In genomic region chr13:30619731-30620130, GRCh38 we compare ENCODE assay signal across 11 cellular contexts. TPM values are rescaled to one million over a fixed set of nuclear protein-coding genes. Genes with fewer than 3 reads are reported as not detected.
DNase-seq lines count a peak whose midpoint lies in the region; ATAC-seq and TF ChIP-seq lines count a peak whose summit lies in the region.
"Had no signal": no experiment of that assay in that cellular context is flagged by ENCODE, and none has a peak within 500 bp of the region (broad histone marks: within the 10 kb centered on the region; RNA-seq: fewer than 3 reads in every experiment).

No MANE protein-coding gene starts in this region.

- H3K4me1 Mint-ChIP-seq in activated naive CD4-positive, alpha-beta T cell treated with anti-CD3 and anti-CD28 coated beads for 36 hours (ENCODE audit: low read depth): peaks cover 30% of the 10 kb centered on the region
- H3K4me1 Mint-ChIP-seq in immature natural killer cell (peaks cover 22% of the 10 kb centered on the region in 2 donors), WTC11 (peaks cover 9% of the 10 kb centered on the region), progenitor cell of endocrine pancreas (ENCODE audit: low read depth) (peaks cover 22% of the 10 kb centered on the region)
- peaks cover 41% of the 10 kb centered on the region for H3K4me1 Mint-ChIP-seq in activated naive CD8-positive, alpha-beta T cell treated with anti-CD3 and anti-CD28 coated beads for 36 hours

- H3K4me3 Mint-ChIP-seq in activated naive CD4-positive, alpha-beta T cell treated with anti-CD3 and anti-CD28 coated beads for 36 hours: peak overlapping the region; percentile 23
- peak overlapping the region in 3 of 5 donors; percentile 18 to 28 (median 26) for H3K4me3 Mint-ChIP-seq in immature natural killer cell
- no peak overlapping the region for H3K4me3 Mint-ChIP-seq in activated naive CD8-positive, alpha-beta T cell treated with anti-CD3 and anti-CD28 coated beads for 36 hours
- no peak overlapping the region for H3K4me3 Mint-ChIP-seq in WTC11
- no peak overlapping the region for H3K4me3 Mint-ChIP-seq in progenitor cell of endocrine pancreas (ENCODE audit: low read depth)

- DNase-seq in activated naive CD4-positive, alpha-beta T cell treated with anti-CD3 and anti-CD28 coated beads for 36 hours: no peak
- no peak for DNase-seq in activated naive CD4-positive, alpha-beta T cell (lab: John Stamatoyannopoulos, UW)
- DNase-seq in SJCRH30 (no peak), immature natural killer cell (no peak), tibial nerve (ENCODE audit: low spot score in 2 of 2) (no peak), WTC11 (ENCODE audit: low spot score) (no peak), progenitor cell of endocrine pancreas (ENCODE audit: low spot score, unreplicated experiment) (no peak)
- no peak for DNase-seq in activated naive CD8-positive, alpha-beta T cell treated with anti-CD3 and anti-CD28 coated beads for 36 hours
- DNase-seq: COR-L47, NCI-H510A treated with DMSO at 0.1 percent for 48 hours, substantia nigra had no signal

- H3K27me3 Mint-ChIP-seq in activated naive CD4-positive, alpha-beta T cell treated with anti-CD3 and anti-CD28 coated beads for 36 hours (ENCODE audit: low read depth): no peaks in the 10 kb centered on the region
- H3K27me3 Mint-ChIP-seq in immature natural killer cell (ENCODE audit: low read depth in 3 of 3) (no peaks in the 10 kb centered on the region), WTC11 (ENCODE audit: low read depth) (no peaks in the 10 kb centered on the region), progenitor cell of endocrine pancreas (no peaks in the 10 kb centered on the region)
- no peaks in the 10 kb centered on the region for H3K27me3 Mint-ChIP-seq in activated naive CD8-positive, alpha-beta T cell treated with anti-CD3 and anti-CD28 coated beads for 36 hours

- TF ChIP-seq CTCF in tibial nerve (IDR thresholded peaks at IDR 0.05) (no peak), WTC11 (IDR thresholded peaks at IDR 0.05) (no peak), progenitor cell of endocrine pancreas (IDR thresholded peaks at IDR 0.05; ENCODE audit: unreplicated experiment) (no peak)

- H3K27me3 ChIP-seq in SJCRH30 (no peaks in the 10 kb centered on the region), tibial nerve (no peaks in the 10 kb centered on the region)

- H3K9me3 Mint-ChIP-seq in activated naive CD4-positive, alpha-beta T cell treated with anti-CD3 and anti-CD28 coated beads for 36 hours: no peaks in the 10 kb centered on the region
- no peaks in the 10 kb centered on the region for H3K9me3 Mint-ChIP-seq in immature natural killer cell
- no peaks in the 10 kb centered on the region for H3K9me3 Mint-ChIP-seq in activated naive CD8-positive, alpha-beta T cell treated with anti-CD3 and anti-CD28 coated beads for 36 hours
- H3K9me3 Mint-ChIP-seq in WTC11: no peaks in the 10 kb centered on the region
- H3K9me3 Mint-ChIP-seq in progenitor cell of endocrine pancreas (ENCODE audit: low read depth): no peaks in the 10 kb centered on the region

- CTCF ChIA-PET in activated naive CD4-positive, alpha-beta T cell treated with anti-CD3 and anti-CD28 coated beads for 36 hours (lab: Charles Lee): no interaction called here
- CTCF ChIA-PET in WTC11 (lab: Charles Lee): interaction anchor here (0.5 kb wide), 1 partner anchor 70 kb away, joined by 3 read pairs; no protein-coding TSS in a partner anchor

- H3K36me3 ChIP-seq in SJCRH30 (peaks cover 30% of the 10 kb centered on the region), tibial nerve (peaks cover 0 to 21% (median 0%) of the 10 kb centered on the region in 3 donors)

- H3K4me3 ChIP-seq in SJCRH30 (peak overlapping the region; percentile 85; the same call in 1 of the 2 replicates), tibial nerve (peak overlapping the region in 3 of 4 donors; percentile 75 to 90 (median 85))

- intact Hi-C loops in activated naive CD4-positive, alpha-beta T cell treated with anti-CD3 and anti-CD28 coated beads for 36 hours (cut with micrococcal nuclease): loop anchor here (10.0 kb wide), 1 partner anchor 1025 kb away; the partner anchor contains the start of gene SLC7A1

- 58 to 60% methylated on average over 5 of the region's 5 CpGs for WGBS in tibial nerve, 2 donors

- ATAC-seq in WTC11: no peak

- H3K27ac Mint-ChIP-seq in activated naive CD4-positive, alpha-beta T cell treated with anti-CD3 and anti-CD28 coated beads for 36 hours: peak overlapping the region; percentile 28
- H3K27ac Mint-ChIP-seq in immature natural killer cell (peak overlapping the region in 1 of 6 donors; percentile 16), WTC11 (no peak overlapping the region; the same call in 1 of the 2 replicates), progenitor cell of endocrine pancreas (no peak overlapping the region)
- H3K27ac Mint-ChIP-seq in activated naive CD8-positive, alpha-beta T cell treated with anti-CD3 and anti-CD28 coated beads for 36 hours: no peak overlapping the region

- H3K27ac ChIP-seq in SJCRH30 (no peak overlapping the region), tibial nerve (peak overlapping the region in 2 of 4 donors; percentile 28 to 100)

- H3K4me1 ChIP-seq in SJCRH30 (peaks cover 10% of the 10 kb centered on the region), tibial nerve (peaks cover 0 to 51% (median 15%) of the 10 kb centered on the region in 4 donors)

- no peak for TF ChIP-seq EP300 in tibial nerve (IDR thresholded peaks at IDR 0.05)

- peaks cover 17% of the 10 kb centered on the region for H3K36me3 Mint-ChIP-seq in activated naive CD4-positive, alpha-beta T cell treated with anti-CD3 and anti-CD28 coated beads for 36 hours (ENCODE audit: low read depth)
- peaks cover under 1 to 13% (median 6%) of the 10 kb centered on the region in 3 donors for H3K36me3 Mint-ChIP-seq in immature natural killer cell
- peaks cover 22% of the 10 kb centered on the region for H3K36me3 Mint-ChIP-seq in activated naive CD8-positive, alpha-beta T cell treated with anti-CD3 and anti-CD28 coated beads for 36 hours
- peaks cover 18% of the 10 kb centered on the region for H3K36me3 Mint-ChIP-seq in WTC11
- H3K36me3 Mint-ChIP-seq in progenitor cell of endocrine pancreas (ENCODE audit: insufficient read depth): peaks cover 11% of the 10 kb centered on the region

- H3K9me3 ChIP-seq in SJCRH30 (replicated peaks): no peaks in the 10 kb centered on the region
- H3K9me3 ChIP-seq in tibial nerve: no peaks in the 10 kb centered on the region

- TF ChIP-seq POLR2A in tibial nerve (IDR thresholded peaks at IDR 0.05): no peak

- POLR2A ChIA-PET in WTC11 (lab: Charles Lee): no interaction called here

TF ChIP-seq in WTC11, 78 proteins besides CTCF, POLR2A, EP300 and RAD21:
- TF ChIP-seq ZNF138 (CRISPR knock-in tag; conservative IDR thresholded peaks at IDR 0.05) (no peak), E2F5 (CRISPR knock-in tag; IDR thresholded peaks at IDR 0.05) (no peak), JAZF1 (CRISPR knock-in tag; IDR thresholded peaks at IDR 0.05) (no peak), ZNF396 (CRISPR knock-in tag; IDR thresholded peaks at IDR 0.05; ENCODE audit: borderline replicate concordance) (no peak), NR1H2 (CRISPR knock-in tag; IDR thresholded peaks at IDR 0.05) (no peak), GTF2I (CRISPR knock-in tag; conservative IDR thresholded peaks at IDR 0.05) (no peak)

RNA-seq across cellular contexts. Expression of gene USPL1, which starts 2.0 kb away (rescaled TPM):
- 10 to 100 TPM; 10.7 to 11.3 TPM for total RNA-seq in activated naive CD4-positive, alpha-beta T cell treated with anti-CD3 and anti-CD28 coated beads for 36 hours
- total RNA-seq in SJCRH30 (2014; rRNA removed; shearing (Covaris generic)): 42.2 and 46.0 TPM in 2 replicates
- 10 to 100 TPM in 2 of 3 donors, 1 to 10 TPM in 1; 9.5 to 13.2 (median 12.3) TPM for polyA plus RNA-seq in immature natural killer cell
- total RNA-seq in tibial nerve (10 to 100 TPM; 16.5 to 31.6 (median 22.1) TPM), WTC11 (2021) (14.3 to 15.9 TPM (median 15.4 TPM) in 3 replicates), progenitor cell of endocrine pancreas (21.9 and 23.7 TPM in 2 replicates)
- total RNA-seq in activated naive CD8-positive, alpha-beta T cell treated with anti-CD3 and anti-CD28 coated beads for 36 hours: 10 to 100 TPM; 13.6 to 15.3 TPM

Comparison
In these comparisons a context has a peak if more than half of its experiments do, and no peak if none do; other contexts are left out.
1. H3K4me3 Mint-ChIP-seq: peak in activated naive CD4-positive, alpha-beta T cell treated with anti-CD3 and anti-CD28 coated beads for 36 hours (single experiment) and immature natural killer cell (3 of 5); none in activated naive CD8-positive, alpha-beta T cell treated with anti-CD3 and anti-CD28 coated beads for 36 hours (single experiment), WTC11 (single experiment) and progenitor cell of endocrine pancreas (single experiment).